Comparison of ENCODE assay signal across 26 cellular contexts in genomic region chr1:93598396-93598795, GRCh38.
DNase-seq lines count a peak whose midpoint lies in the region; ATAC-seq, FAIRE-seq and TF ChIP-seq lines count a peak whose summit lies in the region.
"Had no signal": no experiment of that assay in that cellular context is flagged by ENCODE, and none has a peak within 500 bp of the region (broad histone marks: within the 10 kb centered on the region; RNA-seq: fewer than 3 reads in every experiment).

No MANE protein-coding gene starts in this region.

- no peak overlapping the region for H3K4me2 ChIP-seq in HepG2 (ENCODE audit: low read depth, low read length)

- intact Hi-C loops in HepG2 (cut with micrococcal nuclease; ENCODE audit: unreplicated experiment) = no loop called here
- intact Hi-C loops in right lobe of liver (cut with DNase I) = no loop called here
- intact Hi-C loops in dendritic cell treated with granulocyte-macrophage colony-stimulating factor and Interleukin-4, amounts not matched to agents 40 ng/mL and 50 ng/mL, for 4 days (cut with micrococcal nuclease) = no loop called here

- TF ChIP-seq RAD21 in HepG2 (CRISPR knock-in tag; IDR thresholded peaks at IDR 0.05) = no peak

- H2AFZ ChIP-seq in HepG2 (ENCODE audit: low read length) = no peak overlapping the region

- H3K27ac ChIP-seq in HepG2 (ENCODE audit: extremely low read length, insufficient read depth, low read length) (no peak overlapping the region), right lobe of liver (no peak overlapping the region), subcutaneous abdominal adipose tissue (ENCODE audit: low read depth, low read length) (peak overlapping the region; percentile 74)
- H3K27ac ChIP-seq: lower lobe of right lung had no signal

- POLR2A ChIA-PET in HepG2 (lab: Yijun Ruan, JAX) = interaction anchor here (4.8 kb wide), 1 partner anchor 19 kb away, joined by 25 read pairs; no protein-coding TSS in a partner anchor

- no peak overlapping the region for H3K4me3 Mint-ChIP-seq in dendritic cell treated with granulocyte-macrophage colony-stimulating factor and Interleukin-4, amounts not matched to agents 40 ng/mL and 50 ng/mL, for 4 days
- no peak overlapping the region for H3K4me3 Mint-ChIP-seq in nephron
- H3K4me3 Mint-ChIP-seq: activated B cell treated with CpG ODN at 0.5 μM for 24 hours; activated naive CD8-positive, alpha-beta T cell treated with anti-CD3 and anti-CD28 coated beads, Interleukin-2, amount 50 U/mL, for 24 hours had no signal

- peaks cover 24 to 88% of the 10 kb centered on the region in 2 experiments for H3K36me3 ChIP-seq in HepG2 (replicated peaks in 1 of 2; ENCODE audit: control insufficient read depth in 1 of 2, insufficient read depth in 2 of 2, low read length in 2 of 2)
- peaks cover 0 to 14% (median 0%) of the 10 kb centered on the region in 4 donors for H3K36me3 ChIP-seq in right lobe of liver
- H3K36me3 ChIP-seq in subcutaneous abdominal adipose tissue (ENCODE audit: control insufficient read depth in 5 of 5, insufficient read depth in 5 of 5, low read length in 5 of 5) = no peaks in the 10 kb centered on the region
- H3K36me3 ChIP-seq: BE2C, lower lobe of right lung, thoracic aorta had no signal

- TF ChIP-seq EP300 in HepG2 (IDR thresholded peaks at IDR 0.05; ENCODE audit: low read depth in 2 of 2, low read length in 2 of 2) (no peak), HepG2 (CRISPR knock-in tag; IDR thresholded peaks at IDR 0.05; ENCODE audit: borderline replicate concordance) (no peak)

- H3K27me3 ChIP-seq in HepG2 (ENCODE audit: control insufficient read depth in 1 of 2, insufficient read depth in 2 of 2, low read length in 2 of 2) (no peaks in the 10 kb centered on the region), right lobe of liver (no peaks in the 10 kb centered on the region), subcutaneous abdominal adipose tissue (ENCODE audit: control insufficient read depth in 5 of 5, insufficient read depth in 4 of 5, low read length in 5 of 5) (no peaks in the 10 kb centered on the region)
- H3K27me3 ChIP-seq: BE2C had no signal

- CTCF ChIA-PET in HepG2 (lab: Yijun Ruan, JAX; ENCODE audit: low intra/inter-chr PET ratio, low total read pairs) = no interaction called here

- H3K4me3 ChIP-seq in HepG2 (replicated peaks in 1 of 3; ENCODE audit: insufficient read depth in 1 of 3, low read depth in 2 of 3, low read length in 3 of 3) (no peak overlapping the region), right lobe of liver (no peak overlapping the region), subcutaneous abdominal adipose tissue (ENCODE audit: low read depth in 1 of 5, low read length in 5 of 5) (no peak overlapping the region)
- H3K4me3 ChIP-seq: GM12878, lower lobe of right lung, thoracic aorta had no signal

- H3K9ac ChIP-seq in HepG2 (ENCODE audit: insufficient read depth, low read depth, low read length) (no peak overlapping the region), subcutaneous abdominal adipose tissue (ENCODE audit: low read length in 5 of 5) (no peak overlapping the region)

- no peak for TF ChIP-seq CTCF in HepG2 (CRISPR knock-in tag; IDR thresholded peaks at IDR 0.05)
- TF ChIP-seq CTCF in right lobe of liver (IDR thresholded peaks at IDR 0.05) = no peak
- TF ChIP-seq CTCF in nephron (IDR thresholded peaks at IDR 0.05; ENCODE audit: unreplicated experiment in 3 of 3) = no peak

- peaks cover 75% of the 10 kb centered on the region for H3K4me1 ChIP-seq in HepG2 (ENCODE audit: insufficient read depth, low read length)
- H3K4me1 ChIP-seq in right lobe of liver = peaks cover 0 to 26% (median 4%) of the 10 kb centered on the region in 4 donors
- H3K4me1 ChIP-seq in subcutaneous abdominal adipose tissue (ENCODE audit: control insufficient read depth in 5 of 5, insufficient read depth in 5 of 5, low read length in 5 of 5) = peaks cover 4 to 69% (median 62%) of the 10 kb centered on the region in 5 donors

- no peak for TF ChIP-seq POLR2A in HepG2 (IDR thresholded peaks at IDR 0.05; ENCODE audit: insufficient read depth in 1 of 2, low read depth in 2 of 2, low read length in 2 of 2)
- TF ChIP-seq POLR2A in right lobe of liver (IDR thresholded peaks at IDR 0.05) = no peak

- ATAC-seq in HepG2 (no peak), right lobe of liver (no peak), GM18868 (IDR thresholded peaks at IDR 0.05; ENCODE audit: unreplicated experiment) (no peak)
- ATAC-seq: activated naive CD8-positive, alpha-beta T cell treated with anti-CD3 and anti-CD28 coated beads, Interleukin-2, amount 50 U/mL, for 24 hours; GM12878; lower lobe of right lung had no signal

- H3K4me1 Mint-ChIP-seq in dendritic cell treated with granulocyte-macrophage colony-stimulating factor and Interleukin-4, amounts not matched to agents 40 ng/mL and 50 ng/mL, for 4 days (ENCODE audit: low read depth) = peaks cover 60% of the 10 kb centered on the region
- peaks cover 68% of the 10 kb centered on the region for H3K4me1 Mint-ChIP-seq in nephron
- H3K4me1 Mint-ChIP-seq: activated B cell treated with CpG ODN at 0.5 μM for 24 hours; activated naive CD8-positive, alpha-beta T cell treated with anti-CD3 and anti-CD28 coated beads, Interleukin-2, amount 50 U/mL, for 24 hours had no signal

- H3K9me3 ChIP-seq in HepG2 (ENCODE audit: low read length) (no peaks in the 10 kb centered on the region), right lobe of liver (no peaks in the 10 kb centered on the region), subcutaneous abdominal adipose tissue (ENCODE audit: control insufficient read depth in 5 of 5, low read length in 5 of 5) (no peaks in the 10 kb centered on the region)
- H3K9me3 ChIP-seq: BE2C, lower lobe of right lung, thoracic aorta had no signal

- no peaks in the 10 kb centered on the region for H3K27me3 Mint-ChIP-seq in dendritic cell treated with granulocyte-macrophage colony-stimulating factor and Interleukin-4, amounts not matched to agents 40 ng/mL and 50 ng/mL, for 4 days
- peaks cover 3% of the 10 kb centered on the region for H3K27me3 Mint-ChIP-seq in nephron (ENCODE audit: low read depth)
- H3K27me3 Mint-ChIP-seq: activated B cell treated with CpG ODN at 0.5 μM for 24 hours had no signal

- no TSS peak for BruUV-seq in HepG2 (replicated peaks; lab: Mats Ljungman, UMichigan)

- in situ Hi-C loops in HepG2 (cut with HindIII; ENCODE audit: extremely low pct_ligation_motif_present, low pct_unique_long_range_greater_than_20kb) = no loop called here

- no peaks in the 10 kb centered on the region for H3K9me3 Mint-ChIP-seq in dendritic cell treated with granulocyte-macrophage colony-stimulating factor and Interleukin-4, amounts not matched to agents 40 ng/mL and 50 ng/mL, for 4 days
- H3K9me3 Mint-ChIP-seq in nephron = no peaks in the 10 kb centered on the region
- H3K9me3 Mint-ChIP-seq: activated B cell treated with CpG ODN at 0.5 μM for 24 hours; activated naive CD8-positive, alpha-beta T cell treated with anti-CD3 and anti-CD28 coated beads, Interleukin-2, amount 50 U/mL, for 24 hours had no signal

- DNase-seq in HepG2 (ENCODE audit: low spot score) (no peak), right lobe of liver (no peak), NOMO-1 treated with dmso at 0.1 percent for 144 hours (lab: John Stamatoyannopoulos, UW; ENCODE audit: unreplicated experiment) (no peak), NCI-H1417 (lab: John Stamatoyannopoulos, UW) (no peak)
- DNase-seq: activated B cell treated with CpG ODN at 0.5 μM for 24 hours; activated CD4-positive, alpha-beta T cell treated with anti-CD3 and anti-CD28 coated beads, Interleukin-2, amount 50 U/mL, for 48 hours; activated gamma-delta T cell; activated naive CD8-positive, alpha-beta T cell treated with anti-CD3 and anti-CD28 coated beads, Interleukin-2, amount 50 U/mL, for 24 hours; COR-L47; effector CD4-positive, alpha-beta T cell; foreskin melanocyte; HCEC 1CT; lower lobe of right lung; NCI-H1092; NCI-H1930; SHP77; stimulated activated CD4-positive, alpha-beta T cell treated with anti-CD3 and anti-CD28 coated beads, Interleukin-4, amount 100 ng/mL, for 1 hour; stimulated activated naive CD4-positive, alpha-beta T cell; SW 1271 had no signal

- 87% methylated on average over 2 of the region's 2 CpGs for WGBS in HepG2 (ENCODE audit: low lambda C conversion rate)
- 94% methylated on average over 2 of the region's 2 CpGs for WGBS in right lobe of liver (ENCODE audit: insufficient coverage, low coverage, low lambda C conversion rate, missing lambda C conversion rate)

- H3K79me2 ChIP-seq in HepG2 (ENCODE audit: insufficient read depth, low read length) = peaks cover 48% of the 10 kb centered on the region

- H3K36me3 Mint-ChIP-seq in dendritic cell treated with granulocyte-macrophage colony-stimulating factor and Interleukin-4, amounts not matched to agents 40 ng/mL and 50 ng/mL, for 4 days (ENCODE audit: low read depth) = peaks cover 29% of the 10 kb centered on the region
- no peaks in the 10 kb centered on the region for H3K36me3 Mint-ChIP-seq in nephron (ENCODE audit: low read depth)

- no peak for FAIRE-seq in HepG2 (lab: Jason Lieb, UNC)
- FAIRE-seq: GM12878 had no signal

- H4K20me1 ChIP-seq in HepG2 (ENCODE audit: insufficient read depth, low read length) = peaks cover 19% of the 10 kb centered on the region

- H3K27ac Mint-ChIP-seq in dendritic cell treated with granulocyte-macrophage colony-stimulating factor and Interleukin-4, amounts not matched to agents 40 ng/mL and 50 ng/mL, for 4 days = peak overlapping the region; percentile 35
- H3K27ac Mint-ChIP-seq in nephron = peak overlapping the region; percentile 9 to 88 (median 85)
- H3K27ac Mint-ChIP-seq: activated B cell treated with CpG ODN at 0.5 μM for 24 hours; activated naive CD8-positive, alpha-beta T cell treated with anti-CD3 and anti-CD28 coated beads, Interleukin-2, amount 50 U/mL, for 24 hours had no signal

TF ChIP-seq in HepG2, 621 proteins besides CTCF, POLR2A, EP300 and RAD21:
- TF ChIP-seq NPAS2 (CRISPR knock-in tag; IDR thresholded peaks at IDR 0.05; ENCODE audit: borderline replicate concordance) = no peak
- no peak for TF ChIP-seq TFDP2 (CRISPR knock-in tag; IDR thresholded peaks at IDR 0.05)
- 0 out of 2 replicates have a peak, but pooled peaks have one; percentile 1 for TF ChIP-seq MED1 (CRISPR knock-in tag; IDR thresholded peaks at IDR 0.05)
- TF ChIP-seq ZNF10 (CRISPR knock-in tag; IDR thresholded peaks at IDR 0.05; ENCODE audit: borderline replicate concordance, low read depth) = no peak
TF ChIP-seq in HepG2: peak in this region for 1.
